Comparison of ENCODE assay signal across 29 cellular contexts in the genomic region with DNA sequence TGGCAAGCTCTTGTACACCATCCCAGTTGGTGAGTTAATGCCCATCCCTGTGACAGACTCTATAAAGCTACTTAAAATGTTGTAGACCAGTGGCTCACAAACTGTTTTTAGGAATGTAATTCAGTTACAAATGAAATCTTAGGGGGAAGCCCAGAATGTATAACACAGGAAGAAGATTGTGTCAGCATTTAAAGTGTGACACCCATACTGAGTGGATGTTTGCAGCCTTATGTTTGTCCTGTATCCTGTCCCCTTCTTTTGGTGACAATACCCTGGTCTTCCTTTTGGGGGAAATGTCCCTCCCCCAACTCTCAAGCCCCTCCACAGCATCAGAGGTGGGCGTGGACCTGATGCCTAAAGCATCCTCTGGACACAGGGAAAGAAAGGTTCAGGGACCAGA.
"Had no signal": no experiment of that assay in that cellular context is flagged by ENCODE, and none has a peak within 500 bp of the region (broad histone marks: within the 10 kb centered on the region; RNA-seq: fewer than 3 reads in every experiment).

No MANE protein-coding gene starts in this region.

- DNase-seq: naive thymus-derived CD4-positive, alpha-beta T cell; occipital lobe; ovary; psoas muscle; right cardiac atrium; right lobe of liver; sigmoid colon; small intestine; stimulated activated CD4-positive, alpha-beta T cell treated with anti-CD3 and anti-CD28 coated beads, Interleukin-12 subunit alpha, Interleukin-12 subunit beta, amount 100 ng/mL, for 4 hours; stimulated activated CD4-positive, alpha-beta T cell treated with anti-CD3 and anti-CD28 coated beads, Interleukin-1b, Interleukin-23, amount 100 ng/mL, for 48 hours; stimulated activated CD4-positive, alpha-beta T cell treated with anti-CD3 and anti-CD28 coated beads, Interleukin-4, amount 100 ng/mL, for 1 hour; stimulated activated CD4-positive, alpha-beta T cell treated with anti-CD3 and anti-CD28 coated beads, Interleukin-4, amount 100 ng/mL, for 4 hours; stimulated activated CD8-positive, alpha-beta memory T cell treated with anti-CD3 and anti-CD28 coated beads, Interleukin-4, amount 100 ng/mL, for 48 hours; stimulated activated naive CD4-positive, alpha-beta T cell; stimulated activated naive CD8-positive, alpha-beta T cell treated with anti-CD3 and anti-CD28 coated beads, Interleukin-15, amount 100 ng/mL, for 72 hours; stimulated activated naive CD8-positive, alpha-beta T cell treated with anti-CD3 and anti-CD28 coated beads, Interleukin-15, Interleukin-2, amounts not matched to agents 100 U/mL and 50 U/mL, for 24 hours; substantia nigra; testis; tibial artery; transverse colon; upper lobe of right lung; uterus had no signal

- H3K4me3 Mint-ChIP-seq: naive thymus-derived CD4-positive, alpha-beta T cell; nephron; neural progenitor cell; stimulated activated memory B cell treated with anti-CD40 and anti-IgM and Interleukin-4, amounts not matched to agents 10 μg/mL and 1 μg/mL and 100 μg/mL, for 72 hours; stimulated activated naive CD8-positive, alpha-beta T cell treated with anti-CD3 and anti-CD28 coated beads, Interleukin-15, amount 100 ng/mL, for 72 hours; type B pancreatic cell had no signal

- ATAC-seq: naive thymus-derived CD4-positive, alpha-beta T cell; psoas muscle; right cardiac atrium; right lobe of liver; stimulated activated memory B cell treated with anti-CD40 and anti-IgM and Interleukin-4, amounts not matched to agents 10 μg/mL and 1 μg/mL and 100 μg/mL, for 72 hours; stimulated activated naive CD8-positive, alpha-beta T cell treated with anti-CD3 and anti-CD28 coated beads, Interleukin-15, amount 100 ng/mL, for 72 hours; stimulated activated naive CD8-positive, alpha-beta T cell treated with anti-CD3 and anti-CD28 coated beads, Interleukin-15, Interleukin-2, amounts not matched to agents 100 U/mL and 50 U/mL, for 24 hours; upper lobe of right lung had no signal

- H3K9me3 Mint-ChIP-seq: naive thymus-derived CD4-positive, alpha-beta T cell; nephron; neural progenitor cell; stimulated activated memory B cell treated with anti-CD40 and anti-IgM and Interleukin-4, amounts not matched to agents 10 μg/mL and 1 μg/mL and 100 μg/mL, for 72 hours; stimulated activated naive CD8-positive, alpha-beta T cell treated with anti-CD3 and anti-CD28 coated beads, Interleukin-15, amount 100 ng/mL, for 72 hours; type B pancreatic cell had no signal

- H3K27me3 ChIP-seq: neural progenitor cell, ovary, right lobe of liver, testis, upper lobe of right lung, uterus had no signal

- H3K27ac Mint-ChIP-seq: naive thymus-derived CD4-positive, alpha-beta T cell; nephron; neural progenitor cell; progenitor cell of endocrine pancreas; stimulated activated memory B cell treated with anti-CD40 and anti-IgM and Interleukin-4, amounts not matched to agents 10 μg/mL and 1 μg/mL and 100 μg/mL, for 72 hours; stimulated activated naive CD8-positive, alpha-beta T cell treated with anti-CD3 and anti-CD28 coated beads, Interleukin-15, amount 100 ng/mL, for 72 hours; type B pancreatic cell had no signal

- H3K36me3 Mint-ChIP-seq: naive thymus-derived CD4-positive, alpha-beta T cell; neural progenitor cell; stimulated activated memory B cell treated with anti-CD40 and anti-IgM and Interleukin-4, amounts not matched to agents 10 μg/mL and 1 μg/mL and 100 μg/mL, for 72 hours; type B pancreatic cell had no signal

- H3K27ac ChIP-seq: neural progenitor cell, ovary, parathyroid adenoma, psoas muscle, right lobe of liver, sigmoid colon, suprapubic skin, testis, tibial artery, transverse colon, upper lobe of right lung, uterus had no signal

- H3K36me3 ChIP-seq: neural progenitor cell, ovary, right lobe of liver, sigmoid colon, suprapubic skin, tibial artery, transverse colon, upper lobe of right lung, uterus had no signal

- H3K9ac ChIP-seq: neural progenitor cell, parathyroid adenoma had no signal

- H3K9me3 ChIP-seq: ovary, psoas muscle, right lobe of liver, sigmoid colon, suprapubic skin, testis, tibial artery, transverse colon, upper lobe of right lung, uterus had no signal

- H3K4me3 ChIP-seq: neural progenitor cell, ovary, psoas muscle, right lobe of liver, sigmoid colon, suprapubic skin, testis, tibial artery, transverse colon, upper lobe of right lung, uterus had no signal

- FAIRE-seq: small intestine had no signal

- H3K4me1 Mint-ChIP-seq: naive thymus-derived CD4-positive, alpha-beta T cell; nephron; neural progenitor cell; stimulated activated memory B cell treated with anti-CD40 and anti-IgM and Interleukin-4, amounts not matched to agents 10 μg/mL and 1 μg/mL and 100 μg/mL, for 72 hours; stimulated activated naive CD8-positive, alpha-beta T cell treated with anti-CD3 and anti-CD28 coated beads, Interleukin-15, amount 100 ng/mL, for 72 hours had no signal

- H3K4me1 ChIP-seq: parathyroid adenoma, psoas muscle, right lobe of liver, sigmoid colon, suprapubic skin, testis, tibial artery, transverse colon, upper lobe of right lung, uterus had no signal
